ENCODE assay signal across 14 cellular contexts in genomic region chr1:110585426-110585825, GRCh38. TPM values are rescaled to one million over a fixed set of nuclear protein-coding genes. Genes with fewer than 3 reads are reported as not detected.
DNase-seq lines count a peak whose midpoint lies in the region; FAIRE-seq and TF ChIP-seq lines count a peak whose summit lies in the region.
"Had no signal": no experiment of that assay in that cellular context is flagged by ENCODE, and none has a peak within 500 bp of the region (broad histone marks: within the 10 kb centered on the region; RNA-seq: fewer than 3 reads in every experiment).

No MANE protein-coding gene starts in this region.

- 0 to 43% (median 40%) methylated on average over 1 of the region's 1 CpG for WGBS in small intestine, 3 donors

- H3K27me3 ChIP-seq in small intestine (ENCODE audit: control insufficient read depth in 2 of 2, insufficient read depth in 2 of 2, low read length in 2 of 2), result peaks cover 0 to 6% of the 10 kb centered on the region in 2 donors
- H3K27me3 ChIP-seq: BLaER1 treated with 17β-estradiol and CSF1 and Interleukin-3, amounts not matched to agents 10 nM and 100 nM had no signal

- H3K4me3 ChIP-seq in coronary artery (no peak overlapping the region), small intestine (ENCODE audit: low read depth in 1 of 2, low read length in 2 of 2) (no peak overlapping the region)
- H3K4me3 ChIP-seq: BLaER1 treated with 17β-estradiol and CSF1 and Interleukin-3, amounts not matched to agents 10 nM and 100 nM had no signal

- no peaks in the 10 kb centered on the region for H3K36me3 ChIP-seq in small intestine (ENCODE audit: control insufficient read depth in 2 of 2, insufficient read depth in 2 of 2, low read length in 2 of 2)
- H3K36me3 ChIP-seq: BLaER1 treated with 17β-estradiol and CSF1 and Interleukin-3, amounts not matched to agents 10 nM and 100 nM had no signal

- no peaks in the 10 kb centered on the region for H3K9me3 ChIP-seq in small intestine (ENCODE audit: control insufficient read depth, low read depth)
- H3K9me3 ChIP-seq: BLaER1 treated with 17β-estradiol and CSF1 and Interleukin-3, amounts not matched to agents 10 nM and 100 nM had no signal

- H3K4me1 ChIP-seq in small intestine (ENCODE audit: control insufficient read depth in 2 of 2, insufficient read depth in 1 of 2, low read depth in 1 of 2, low read length in 1 of 2), result no peaks in the 10 kb centered on the region
- H3K4me1 ChIP-seq: BLaER1 treated with 17β-estradiol and CSF1 and Interleukin-3, amounts not matched to agents 10 nM and 100 nM had no signal

- no peak for TF ChIP-seq CTCF in coronary artery (IDR thresholded peaks at IDR 0.05)

- H3K27ac ChIP-seq in coronary artery (no peak overlapping the region), small intestine (ENCODE audit: low read depth in 1 of 2, low read length in 1 of 2) (no peak overlapping the region)
- H3K27ac ChIP-seq: BLaER1 treated with 17β-estradiol and CSF1 and Interleukin-3, amounts not matched to agents 10 nM and 100 nM had no signal

- DNase-seq in NCI-H446 treated with DMSO at 0.1 percent for 48 hours (lab: John Stamatoyannopoulos, UW), result peak; percentile 83
- peak; percentile 58 for DNase-seq in coronary artery (ENCODE audit: low spot score)
- peak; percentile 13 for DNase-seq in small intestine
- DNase-seq in urothelium cell line (ENCODE audit: low spot score), result no peak
- DNase-seq in iPS-NIHi7 (ENCODE audit: extremely low spot score), result no peak
- DNase-seq in ecto neural progenitor cell (ENCODE audit: low spot score), result no peak
- DNase-seq: Calu3, H9 had no signal

- FAIRE-seq in small intestine (lab: Jason Lieb, UNC), result no peak
- FAIRE-seq in urothelium cell line (lab: Jason Lieb, UNC), result peak; percentile 5
- FAIRE-seq: G401.6, GM12891, GM19239, H1, HepG2 had no signal

RNA-seq across cellular contexts. Expression of gene KCNA2, which starts 20.7 kb away (rescaled TPM):
- under 1 TPM in 1 of 3 donors, not detected in 2; 0.28 TPM for polyA plus RNA-seq in small intestine
- polyA plus RNA-seq: HepG2 had no signal

Comparison
In these comparisons a context has a peak if more than half of its experiments do, and no peak if none do; other contexts are left out.
1. DNase-seq: peak in NCI-H446 treated with DMSO at 0.1 percent for 48 hours (single experiment), coronary artery (single experiment) and small intestine (single experiment); none in urothelium cell line (single experiment), iPS-NIHi7 (single experiment) and ecto neural progenitor cell (single experiment).